Comparison of ENCODE assay signal across 29 cellular contexts in the genomic region with DNA sequence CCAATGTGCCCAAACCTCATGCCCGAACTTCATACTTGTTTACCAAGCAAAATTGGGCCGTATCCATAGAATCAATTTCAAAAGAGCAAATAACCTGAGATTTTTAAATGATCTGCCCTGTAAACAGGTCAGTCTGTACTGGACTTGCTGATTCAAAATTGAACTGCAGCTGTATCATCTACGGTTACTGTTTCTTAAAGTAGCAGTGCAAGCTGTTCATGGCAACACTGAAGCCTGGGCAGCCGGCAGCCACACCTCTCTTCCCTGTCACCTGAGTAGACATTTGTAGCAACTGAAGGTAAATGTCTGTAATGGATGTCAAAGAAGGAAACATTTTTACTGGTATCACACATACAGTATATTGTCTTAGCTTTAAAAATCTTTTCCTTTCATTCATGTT. TPM values are rescaled to one million over a fixed set of nuclear protein-coding genes. Genes with fewer than 3 reads are reported as not detected.
"Had no signal": no experiment of that assay in that cellular context is flagged by ENCODE, and none has a peak within 500 bp of the region (broad histone marks: within the 10 kb centered on the region; RNA-seq: fewer than 3 reads in every experiment).

No MANE protein-coding gene starts in this region.

- H3K36me3 Mint-ChIP-seq: mesothelial cell of epicardium; stimulated activated memory B cell treated with anti-CD40 and anti-IgM and Interleukin-4, amounts not matched to agents 10 μg/mL and 1 μg/mL and 100 μg/mL, for 72 hours had no signal

- H3K4me3 ChIP-seq: adrenal gland, ascending aorta, stomach, suprapubic skin, tibial nerve had no signal

- H3K36me3 ChIP-seq: adrenal gland, brain microvascular endothelial cell, WERI-Rb-1 had no signal

- H3K9me3 ChIP-seq: adrenal gland, ascending aorta, stomach, suprapubic skin, tibial nerve had no signal

- H3K4me1 Mint-ChIP-seq: mesothelial cell of epicardium; nephron progenitor cell; stimulated activated memory B cell treated with anti-CD40 and anti-IgM and Interleukin-4, amounts not matched to agents 10 μg/mL and 1 μg/mL and 100 μg/mL, for 72 hours had no signal

- DNase-seq: activated CD4-positive, CD25-positive, alpha-beta regulatory T cell treated with anti-CD3 and anti-CD28 coated beads, Interleukin-2, amount 50 U/mL, for 72 hours; activated naive CD4-positive, alpha-beta T cell treated with anti-CD3 and anti-CD28 coated beads, Interleukin-2, amount 50 U/mL, for 16 hours; activated T-cell treated with anti-CD3 and anti-CD28 coated beads, Interleukin-2, amount 50 U/mL, for 1 hour; adrenal gland; brain microvascular endothelial cell; caudate nucleus; dermis blood vessel endothelial cell; effector CD8-positive, alpha-beta T cell; foreskin melanocyte; glutamatergic neuron; hippocampal formation; kidney glomerular epithelial cell; left ventricle myocardium superior; mammary epithelial cell; nephron progenitor cell; occipital lobe; posterior cingulate gyrus; small intestine; stimulated activated CD4-positive, alpha-beta T cell treated with anti-CD3 and anti-CD28 coated beads, Interleukin-2, amount 100 ng/mL, for 24 hours; stomach; WERI-Rb-1 had no signal

- H3K9me3 Mint-ChIP-seq: mesothelial cell of epicardium; nephron progenitor cell; stimulated activated memory B cell treated with anti-CD40 and anti-IgM and Interleukin-4, amounts not matched to agents 10 μg/mL and 1 μg/mL and 100 μg/mL, for 72 hours had no signal

- H3K27ac Mint-ChIP-seq: mesothelial cell of epicardium; nephron progenitor cell; stimulated activated memory B cell treated with anti-CD40 and anti-IgM and Interleukin-4, amounts not matched to agents 10 μg/mL and 1 μg/mL and 100 μg/mL, for 72 hours had no signal

- ATAC-seq: esophagus mucosa; left ventricle myocardium superior; sciatic nerve; stimulated activated memory B cell treated with anti-CD40 and anti-IgM and Interleukin-4, amounts not matched to agents 10 μg/mL and 1 μg/mL and 100 μg/mL, for 72 hours had no signal

- H3K27me3 ChIP-seq: adrenal gland, ascending aorta, brain microvascular endothelial cell, stomach, suprapubic skin, tibial nerve had no signal

- H3K27ac ChIP-seq: adrenal gland, ascending aorta, brain microvascular endothelial cell, stomach, suprapubic skin, tibial nerve, WERI-Rb-1 had no signal

- H3K4me3 Mint-ChIP-seq: mesothelial cell of epicardium; nephron progenitor cell; stimulated activated memory B cell treated with anti-CD40 and anti-IgM and Interleukin-4, amounts not matched to agents 10 μg/mL and 1 μg/mL and 100 μg/mL, for 72 hours had no signal

- H3K4me1 ChIP-seq: adrenal gland, ascending aorta had no signal

RNA-seq across cellular contexts. Expression of a gene that starts 39.1 kb away (rescaled TPM):
- total RNA-seq: dermis blood vessel endothelial cell, endothelial cell of umbilical vein had no signal
